8 cellular contexts compared by ENCODE assay signal in the genomic region with DNA sequence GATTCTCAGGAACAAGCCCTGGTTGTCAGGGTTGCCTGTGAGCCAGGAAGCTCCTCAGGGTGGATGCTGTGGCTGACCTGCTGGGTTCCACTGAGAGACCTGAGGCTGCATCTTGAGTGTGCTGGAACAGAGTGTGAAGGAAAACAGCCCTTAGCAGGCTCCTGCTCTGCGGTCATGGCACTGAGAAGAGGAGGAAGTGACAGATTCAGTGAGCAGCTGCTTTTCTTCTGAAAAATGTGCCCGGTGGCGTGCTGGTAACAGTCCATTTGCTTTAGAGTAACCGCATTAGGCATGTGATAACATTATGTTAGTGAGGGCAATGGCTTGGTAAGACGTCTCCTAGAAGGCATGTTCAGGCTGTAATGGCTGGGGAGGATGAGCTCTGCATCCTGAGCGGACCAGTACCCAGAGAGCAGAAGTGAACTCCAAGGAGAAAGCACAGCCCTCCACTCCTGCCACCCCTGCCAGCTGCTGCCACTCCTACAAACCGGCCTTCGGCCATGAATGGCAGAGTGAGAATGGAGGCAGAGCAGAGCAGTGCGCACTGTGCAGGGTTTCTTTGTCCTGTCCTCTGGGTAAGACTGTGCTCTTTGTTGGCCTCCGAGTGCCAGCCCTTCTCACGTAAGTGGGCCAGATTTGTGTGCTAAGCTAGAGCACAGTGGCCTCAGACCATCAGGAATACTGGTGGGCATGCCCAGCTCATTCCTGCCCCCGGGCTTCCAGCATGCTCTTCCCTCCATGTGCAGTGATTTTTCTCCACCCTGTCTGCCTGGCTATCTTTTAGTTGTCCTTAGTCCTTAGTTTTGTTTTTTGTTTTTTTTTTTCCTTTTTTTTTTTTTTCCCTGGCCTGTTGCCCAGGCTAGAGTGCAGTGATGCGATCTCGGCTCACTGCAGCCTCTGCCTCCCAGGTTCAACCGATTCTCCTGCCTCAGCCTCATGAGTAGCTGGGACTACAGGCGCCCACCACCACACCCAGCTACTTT.
A peak's percentile ranks its signal among the peaks of the same experiment; 100 is the strongest.
DNase-seq lines count a peak whose midpoint lies in the region; ATAC-seq and TF ChIP-seq lines count a peak whose summit lies in the region.

No MANE protein-coding gene starts in this region.

- H3K9me3 Mint-ChIP-seq in IgD-negative memory B cell = no peaks in the 10 kb centered on the region

- TF ChIP-seq CTCF in GM10266 (IDR thresholded peaks at IDR 0.05; ENCODE audit: control insufficient read depth, insufficient read depth, low read depth, missing control alignments) (no peak), fibroblast of villous mesenchyme (IDR thresholded peaks at IDR 0.05; ENCODE audit: insufficient read depth, low read depth, low read length) (no peak)

- peaks cover 56 to 68% (median 60%) of the 10 kb centered on the region in 3 donors for H3K4me1 Mint-ChIP-seq in IgD-negative memory B cell

- peak overlapping the region; percentile 85 to 96 (median 95) for H3K27ac Mint-ChIP-seq in IgD-negative memory B cell

- DNase-seq in GM10266 (ENCODE audit: extremely low spot score) (peak; percentile 35), fibroblast of villous mesenchyme (ENCODE audit: low read depth) (peak; percentile 9), activated T-cell treated with anti-CD3 and anti-CD28 coated beads for 4 hours (no peak), NCI-H510A (lab: John Stamatoyannopoulos, UW) (no peak), foreskin melanocyte (no peak)

- peak overlapping the region; percentile 76 to 96 (median 82) for H3K4me3 Mint-ChIP-seq in IgD-negative memory B cell

- ATAC-seq in GM21390 (IDR thresholded peaks at IDR 0.05; ENCODE audit: unreplicated experiment) (peak; percentile 65), GM19455 (IDR thresholded peaks at IDR 0.05; ENCODE audit: unreplicated experiment) (no peak)

- H3K4me3 ChIP-seq in fibroblast of villous mesenchyme (ENCODE audit: low read depth, low read length) = no peak overlapping the region

- H3K27me3 Mint-ChIP-seq in IgD-negative memory B cell = no peaks in the 10 kb centered on the region

- peaks cover 8% of the 10 kb centered on the region for H3K36me3 Mint-ChIP-seq in IgD-negative memory B cell

Comparison
In these comparisons a context has a peak if more than half of its experiments do, and no peak if none do; other contexts are left out.
1. DNase-seq: peak in GM10266 (single experiment) and fibroblast of villous mesenchyme (single experiment); none in activated T-cell treated with anti-CD3 and anti-CD28 coated beads for 4 hours (single experiment), NCI-H510A (single experiment) and foreskin melanocyte (single experiment).